Comparison of ENCODE assay signal across 20 cellular contexts in the genomic region with DNA sequence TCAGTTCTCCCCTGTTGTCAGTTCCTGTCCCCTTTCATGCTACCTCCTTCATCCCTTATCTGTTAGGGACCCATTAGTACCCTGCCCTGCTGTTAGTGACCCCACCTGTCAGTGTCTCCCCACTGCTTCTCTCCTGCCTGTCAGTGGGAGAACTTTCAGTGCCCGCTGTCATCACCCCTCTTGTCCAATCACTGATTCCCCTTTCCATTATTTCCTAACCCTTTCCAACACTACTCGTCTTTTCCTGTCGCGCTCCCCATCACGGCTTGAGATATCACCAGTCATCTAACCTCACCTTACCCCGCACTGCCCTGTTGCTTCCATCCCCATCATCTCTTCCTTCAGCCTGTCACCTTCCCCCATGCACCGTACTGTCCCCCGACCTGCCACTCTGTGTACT.
"Had no signal": no experiment of that assay in that cellular context is flagged by ENCODE, and none has a peak within 500 bp of the region (broad histone marks: within the 10 kb centered on the region; RNA-seq: fewer than 3 reads in every experiment).

No MANE protein-coding gene starts in this region.

- H3K4me1 Mint-ChIP-seq: stimulated activated memory B cell treated with anti-CD40 and anti-IgM and Interleukin-4, amounts not matched to agents 10 μg/mL and 1 μg/mL and 100 μg/mL, for 72 hours had no signal

- H3K36me3 Mint-ChIP-seq: activated naive CD8-positive, alpha-beta T cell; immature natural killer cell; naive B cell had no signal

- H3K27ac ChIP-seq: colonic mucosa had no signal

- H3K4me1 ChIP-seq: colonic mucosa had no signal

- H3K4me3 Mint-ChIP-seq: activated naive CD8-positive, alpha-beta T cell; activated T-cell treated with anti-CD3 and anti-CD28 coated beads, Interleukin-2, amount 50 U/mL, for 4 hours; stimulated activated memory B cell treated with anti-CD40 and anti-IgM and Interleukin-4, amounts not matched to agents 10 μg/mL and 1 μg/mL and 100 μg/mL, for 72 hours; T-helper 17 cell had no signal

- ATAC-seq: activated T-cell treated with anti-CD3 and anti-CD28 coated beads, Interleukin-2, amount 50 U/mL, for 4 hours; left colon; right cardiac atrium; stimulated activated memory B cell treated with anti-CD40 and anti-IgM and Interleukin-4, amounts not matched to agents 10 μg/mL and 1 μg/mL and 100 μg/mL, for 72 hours; T-helper 17 cell had no signal

- H3K27ac Mint-ChIP-seq: activated naive CD8-positive, alpha-beta T cell; naive B cell; progenitor cell of endocrine pancreas; stimulated activated memory B cell treated with anti-CD40 and anti-IgM and Interleukin-4, amounts not matched to agents 10 μg/mL and 1 μg/mL and 100 μg/mL, for 72 hours; T-helper 17 cell had no signal

- H3K27me3 ChIP-seq: colonic mucosa, spleen, upper lobe of left lung had no signal

- H3K4me3 ChIP-seq: colonic mucosa, lung, upper lobe of left lung had no signal

- DNase-seq: activated CD4-positive, alpha-beta T cell treated with anti-CD3 and anti-CD28 coated beads, Interleukin-2, amount 50 U/mL, for 1 hour; activated CD4-positive, CD25-positive, alpha-beta regulatory T cell; activated gamma-delta T cell; activated T-cell treated with anti-CD3 and anti-CD28 coated beads, Interleukin-2, amount 50 U/mL, for 4 hours; amygdala; colonic mucosa; effector CD4-positive, alpha-beta T cell; immature natural killer cell; left colon; naive B cell; nucleus accumbens; right cardiac atrium; stimulated activated CD4-positive, alpha-beta T cell treated with anti-CD3 and anti-CD28 coated beads, Interleukin-1b, Interleukin-23, amount 100 ng/mL, for 48 hours; T-helper 17 cell; upper lobe of left lung had no signal

- H3K9me3 Mint-ChIP-seq: activated T-cell treated with anti-CD3 and anti-CD28 coated beads, Interleukin-2, amount 50 U/mL, for 4 hours; immature natural killer cell; naive B cell; stimulated activated memory B cell treated with anti-CD40 and anti-IgM and Interleukin-4, amounts not matched to agents 10 μg/mL and 1 μg/mL and 100 μg/mL, for 72 hours had no signal

- H3K27me3 Mint-ChIP-seq: activated naive CD8-positive, alpha-beta T cell; naive B cell; progenitor cell of endocrine pancreas; stimulated activated memory B cell treated with anti-CD40 and anti-IgM and Interleukin-4, amounts not matched to agents 10 μg/mL and 1 μg/mL and 100 μg/mL, for 72 hours; T-helper 17 cell had no signal

- H3K36me3 ChIP-seq: colonic mucosa had no signal

- H3K9me3 ChIP-seq: colonic mucosa, spleen, upper lobe of left lung had no signal
